11 cellular contexts compared by ENCODE assay signal in genomic region chr6:127519469-127519785, GRCh38. TPM values are rescaled to one million over a fixed set of nuclear protein-coding genes. Genes with fewer than 3 reads are reported as not detected.
DNase-seq lines count a peak whose midpoint lies in the region; ATAC-seq and TF ChIP-seq lines count a peak whose summit lies in the region.
"Had no signal": no experiment of that assay in that cellular context is flagged by ENCODE, and none has a peak within 500 bp of the region (broad histone marks: within the 10 kb centered on the region; RNA-seq: fewer than 3 reads in every experiment).

No MANE protein-coding gene starts in this region.

- H2AFZ ChIP-seq in GM23338 (peak overlapping the region; percentile 86), Karpas-422 (ENCODE audit: low read length) (no peak overlapping the region)

- peaks cover 16% of the 10 kb centered on the region for H3K27me3 ChIP-seq in GM23338 (ENCODE audit: insufficient read depth)
- H3K27me3 ChIP-seq in kidney epithelial cell (ENCODE audit: control insufficient read depth, insufficient read depth, low read length), result no peaks in the 10 kb centered on the region
- H3K27me3 ChIP-seq in Karpas-422 (ENCODE audit: low read length), result no peaks in the 10 kb centered on the region

- peaks cover 27% of the 10 kb centered on the region for H3K4me1 Mint-ChIP-seq in GM23338

- 0 out of 2 replicates have a peak, but pooled peaks cover 4% of the 10 kb centered on the region for H3F3A ChIP-seq in GM23338 (replicated peaks; ENCODE audit: low read depth)

- H3K27ac Mint-ChIP-seq in GM23338, result peak overlapping the region; percentile 79

- H3K9me2 ChIP-seq in GM23338 (ENCODE audit: insufficient read depth), result no peaks in the 10 kb centered on the region
- no peaks in the 10 kb centered on the region for H3K9me2 ChIP-seq in Karpas-422 (replicated peaks; ENCODE audit: insufficient read depth, low read length)

- 0 out of 2 replicates have a peak, but pooled peaks cover 8% of the 10 kb centered on the region for H3K79me2 ChIP-seq in GM23338 (replicated peaks; ENCODE audit: insufficient read depth)
- no peaks in the 10 kb centered on the region for H3K79me2 ChIP-seq in Karpas-422 (ENCODE audit: low read length)

- H3K4me3 ChIP-seq in GM23338 (peak overlapping the region; percentile 89), astrocyte of the cerebellum (ENCODE audit: low read depth, low read length) (peak overlapping the region; percentile 59), kidney epithelial cell (ENCODE audit: low read depth, low read length) (peak overlapping the region; percentile 58), Karpas-422 (ENCODE audit: low read length) (no peak overlapping the region)

- H3K4me2 ChIP-seq in GM23338 (peak overlapping the region; percentile 96), Karpas-422 (ENCODE audit: low read depth, low read length, poor library complexity, severe bottlenecking) (no peak overlapping the region)
- H3K4me2 ChIP-seq: KMS-11 had no signal

- DNase-seq in GM23338 (ENCODE audit: low spot score) (no peak), astrocyte of the cerebellum (ENCODE audit: low read depth) (no peak), kidney epithelial cell (ENCODE audit: low read depth) (no peak), DMS 273 treated with DMSO at 0.1 percent for 48 hours (lab: John Stamatoyannopoulos, UW) (no peak), NCI-H82 (lab: John Stamatoyannopoulos, UW) (no peak), Karpas-422 (no peak)

- in situ Hi-C loops in astrocyte of the cerebellum (cut with HindIII; ENCODE audit: low sequenced_read_pairs), result no loop called here

- peaks cover 16% of the 10 kb centered on the region for H3K27me3 Mint-ChIP-seq in GM23338 (ENCODE audit: insufficient read depth, low read depth, poor library complexity)

- H4K20me1 ChIP-seq in GM23338 (replicated peaks; ENCODE audit: insufficient read depth) (no peaks in the 10 kb centered on the region), Karpas-422 (ENCODE audit: insufficient read depth, low read depth, low read length) (no peaks in the 10 kb centered on the region)

- H3K36me3 ChIP-seq in GM23338 (ENCODE audit: insufficient read depth) (no peaks in the 10 kb centered on the region), kidney epithelial cell (ENCODE audit: control insufficient read depth, insufficient read depth, low read length) (no peaks in the 10 kb centered on the region), Karpas-422 (ENCODE audit: insufficient read depth, low read length) (no peaks in the 10 kb centered on the region)

- TF ChIP-seq CTCF in 22Rv1 (IDR thresholded peaks at IDR 0.05), result no peak
- TF ChIP-seq CTCF in GM23338 (conservative IDR thresholded peaks at IDR 0.05; ENCODE audit: low read depth in 2 of 2), result no peak
- no peak for TF ChIP-seq CTCF in astrocyte of the cerebellum (IDR thresholded peaks at IDR 0.05; ENCODE audit: low read depth, low read length, missing control alignments)
- no peak for TF ChIP-seq CTCF in kidney epithelial cell (IDR thresholded peaks at IDR 0.05; ENCODE audit: insufficient read depth, low read length, poor library complexity, severe bottlenecking)

- H3K4me3 Mint-ChIP-seq in GM23338, result peak overlapping the region; percentile 86

- no peak overlapping the region for H3K9ac ChIP-seq in Karpas-422 (ENCODE audit: low read length)
- H3K9ac ChIP-seq: KMS-11 had no signal

- ATAC-seq in GM23338 (no peak), GM21737 (IDR thresholded peaks at IDR 0.05; ENCODE audit: unreplicated experiment) (no peak)

- no peaks in the 10 kb centered on the region for H3K9me3 ChIP-seq in Karpas-422 (ENCODE audit: low read length)

- peaks cover 2% of the 10 kb centered on the region for H3K36me3 Mint-ChIP-seq in GM23338 (ENCODE audit: low read depth)

- no peaks in the 10 kb centered on the region for H3K9me3 Mint-ChIP-seq in GM23338

- H3K27ac ChIP-seq in 22Rv1, result peak overlapping the region; percentile 91
- H3K27ac ChIP-seq in GM23338 (ENCODE audit: low read depth), result peak overlapping the region; percentile 90
- H3K27ac ChIP-seq in Karpas-422 (ENCODE audit: low read length), result no peak overlapping the region
- H3K27ac ChIP-seq: KMS-11 had no signal

- H3K4me1 ChIP-seq in GM23338 (ENCODE audit: insufficient read depth), result peaks cover 19% of the 10 kb centered on the region
- peaks cover 17% of the 10 kb centered on the region for H3K4me1 ChIP-seq in Karpas-422 (ENCODE audit: low read length)

TF ChIP-seq in GM23338, 12 proteins besides CTCF, POLR2A, EP300 and RAD21:
- TF ChIP-seq ZNF462 (CRISPR knock-in tag; IDR thresholded peaks at IDR 0.05), result no peak
- no peak for TF ChIP-seq POLR2AphosphoS5 (IDR thresholded peaks at IDR 0.05; ENCODE audit: low read depth)
- TF ChIP-seq JUNB (IDR thresholded peaks at IDR 0.05; ENCODE audit: unreplicated experiment), result no peak
TF ChIP-seq in GM23338: peak in this region for 0.

RNA-seq across cellular contexts. Expression of gene C6orf58, which starts 57.5 kb away (rescaled TPM):
- not detected in 2 replicates for total RNA-seq in GM23338 (2014; rRNA removed; shearing (Covaris generic))
- polyA plus RNA-seq in GM23338 (2016; fragmentation: Nextera tagmentation; extraction: Ambion mirVana), result 0.18 TPM in 1 of 2 replicates, not detected in the other
- total RNA-seq in kidney epithelial cell, result not detected in 2 replicates
- not detected in 2 replicates for total RNA-seq in Karpas-422 (2014; rRNA removed; shearing (Covaris generic); ENCODE audit: low replicate concordance)
- total RNA-seq: kidney, SK-MEL-5 had no signal
